ENCODE assay signal across 1 cellular context in genomic region chr6:30378290-30378937, GRCh38.
TF ChIP-seq lines count a peak whose summit lies in the region.

No MANE protein-coding gene starts in this region.

TF ChIP-seq in GM23338, 12 proteins besides CTCF, POLR2A, EP300 and RAD21:
- TF ChIP-seq REST (IDR thresholded peaks at IDR 0.05; ENCODE audit: unreplicated experiment) (peak; percentile 85), ZNF462 (CRISPR knock-in tag; IDR thresholded peaks at IDR 0.05) (no peak)
